In genomic region chr5:34700078-34700452, GRCh38 we compare ENCODE assay signal across 12 cellular contexts.
"Had no signal": no experiment of that assay in that cellular context is flagged by ENCODE, and none has a peak within 500 bp of the region (broad histone marks: within the 10 kb centered on the region; RNA-seq: fewer than 3 reads in every experiment).

No MANE protein-coding gene starts in this region.

- DNase-seq: activated CD4-positive, alpha-beta T cell treated with anti-CD3 and anti-CD28 coated beads, Interleukin-2, amount 10 ng/mL, durations not matched to agents 24 days and 14 days; activated naive CD4-positive, alpha-beta T cell treated with anti-CD3 and anti-CD28 coated beads for 36 hours; activated T-cell treated with anti-CD3 and anti-CD28 coated beads for 4 hours; effector memory CD4-positive, alpha-beta T cell; hippocampal formation; nephron progenitor cell; stimulated activated CD4-positive, alpha-beta T cell treated with anti-CD3 and anti-CD28 coated beads, Interleukin-4, amount 100 ng/mL, for 1 hour; stimulated activated CD8-positive, alpha-beta memory T cell treated with anti-CD3 and anti-CD28 coated beads, Interleukin-4, amount 100 ng/mL, for 48 hours; uterus had no signal

- H3K27ac ChIP-seq: gastroesophageal sphincter had no signal

- H3K27me3 ChIP-seq: gastroesophageal sphincter, uterus had no signal

- ATAC-seq: activated T-helper 17 cell treated with anti-CD3 and anti-CD28 coated beads, Interleukin-2, amount 50 U/mL, for 72 hours; gastroesophageal sphincter had no signal

- H3K36me3 ChIP-seq: gastroesophageal sphincter, thoracic aorta, uterus had no signal

- H3K9me3 ChIP-seq: gastroesophageal sphincter, thoracic aorta, uterus had no signal

- H3K4me3 ChIP-seq: gastroesophageal sphincter, thoracic aorta, uterus had no signal
